8 cellular contexts compared by ENCODE assay signal in genomic region chr5:43482490-43483064, GRCh38. TPM values are rescaled to one million over a fixed set of nuclear protein-coding genes. Genes with fewer than 3 reads are reported as not detected.
A peak's percentile ranks its signal among the peaks of the same experiment; 100 is the strongest.
DNase-seq lines count a peak whose midpoint lies in the region; ATAC-seq and TF ChIP-seq lines count a peak whose summit lies in the region.

No MANE protein-coding gene starts in this region.

- WGBS in adrenal gland, 4 donors = 55 to 57% (median 55%) methylated on average over 5 of the region's 5 CpGs

- peaks cover 18 to 50% (median 21%) of the 10 kb centered on the region in 3 donors for H3K4me1 Mint-ChIP-seq in naive B cell

- no peak for ATAC-seq in naive B cell (ENCODE audit: low read depth in 2 of 2)

- H3K36me3 ChIP-seq in adrenal gland (replicated peaks in 1 of 2) = no peaks in the 10 kb centered on the region

- no peak for TF ChIP-seq CTCF in cardiac fibroblast (IDR thresholded peaks at IDR 0.05; ENCODE audit: low read depth, low read length)
- TF ChIP-seq CTCF in adrenal gland (IDR thresholded peaks at IDR 0.05) = no peak

- H3K27ac Mint-ChIP-seq in naive B cell = peak overlapping the region in 4 of 6 donors; percentile 80 to 100 (median 99)

- H3K27me3 ChIP-seq in adrenal gland = no peaks in the 10 kb centered on the region

- no peaks in the 10 kb centered on the region for H3K9me3 Mint-ChIP-seq in naive B cell

- TF ChIP-seq POLR2A in adrenal gland (IDR thresholded peaks at IDR 0.05) = no peak

- no peaks in the 10 kb centered on the region for H3K9me3 ChIP-seq in adrenal gland (replicated peaks in 1 of 3)

- intact Hi-C loops in adrenal gland (cut with DNase I) = loop anchor here in 1 of 2 donors (5.0 to 10.0 kb wide), 2 partner anchors 168 to 375 kb away; partner anchors contain the start of gene HMGCS1

- H3K27ac ChIP-seq in adrenal gland = peak overlapping the region in 2 of 5 donors; percentile 92 to 97

- DNase-seq in COLO829 (ENCODE audit: low spot score) (peak; percentile 8), LHCN-M2 (ENCODE audit: low read depth) (peak; percentile 22), cardiac fibroblast (ENCODE audit: low read depth in 2 of 2) (peak; percentile 25 to 59), naive B cell (no peak), H4 (ENCODE audit: low spot score) (no peak), adrenal gland (no peak), NAMALWA (ENCODE audit: low spot score) (no peak), dedifferentiated amniotic fluid mesenchymal stem cell (ENCODE audit: extremely low spot score) (no peak)

- H3K4me3 ChIP-seq in cardiac fibroblast (replicated peaks in 1 of 2; ENCODE audit: low read depth in 2 of 2, low read length in 2 of 2) = peak overlapping the region; percentile 78 to 81
- H3K4me3 ChIP-seq in adrenal gland = peak overlapping the region in 1 of 4 donors; percentile 90

- no peaks in the 10 kb centered on the region for H3K36me3 Mint-ChIP-seq in naive B cell

- peaks cover 0 to 21% of the 10 kb centered on the region in 2 donors for H3K4me1 ChIP-seq in adrenal gland (replicated peaks in 1 of 2)

- peak overlapping the region in 7 of 8 donors; percentile 88 to 100 (median 98) for H3K4me3 Mint-ChIP-seq in naive B cell

- H3K27me3 Mint-ChIP-seq in naive B cell = no peaks in the 10 kb centered on the region

RNA-seq across cellular contexts. Expression of gene TMEM267, which starts 1.1 kb away (rescaled TPM):
- total RNA-seq in LHCN-M2 (2014; rRNA removed) (13.7 and 21.1 TPM in 2 replicates), adrenal gland (10 to 100 TPM in 3 of 8 donors, 1 to 10 TPM in 5; 1.5 to 14.0 (median 7.1) TPM)
- 9.7 TPM for polyA plus RNA-seq in LHCN-M2 (2012)
- polyA plus RNA-seq in naive B cell (ENCODE audit: low read depth in 6 of 6) (10 to 100 TPM; 26.6 to 44.0 (median 28.6) TPM), adrenal gland (10 to 100 TPM in 1 of 3 donors, 1 to 10 TPM in 2; 5.9 to 13.6 (median 7.3) TPM)
- total RNA-seq in H4 (2014; rRNA removed; shearing (Covaris generic)) = 16.4 and 17.7 TPM in 2 replicates

RNA-seq across cellular contexts. Expression of gene C5orf34, which starts 32.4 kb away (rescaled TPM):
- total RNA-seq in LHCN-M2 (2014; rRNA removed) (11.0 and 12.4 TPM in 2 replicates), adrenal gland (under 1 TPM in 7 of 8 donors, not detected in 1; 0.34 to 0.96 (median 0.65) TPM)
- polyA plus RNA-seq in LHCN-M2 (2012) = 1.9 TPM
- polyA plus RNA-seq in naive B cell (ENCODE audit: low read depth in 6 of 6) (1 to 10 TPM in 5 of 6 donors, not detected in 1; 1.2 to 3.9 (median 2.5) TPM), adrenal gland (1 to 10 TPM in 2 of 3 donors, under 1 TPM in 1; 0.37 to 1.0 (median 1.0) TPM)
- 14.4 and 15.1 TPM in 2 replicates for total RNA-seq in H4 (2014; rRNA removed; shearing (Covaris generic))

Comparison
In these comparisons a context has a peak if more than half of its experiments do, and no peak if none do; other contexts are left out.
1. DNase-seq: peak in COLO829 (single experiment), LHCN-M2 (single experiment) and cardiac fibroblast (2 of 2); none in naive B cell (single experiment), H4 (single experiment), adrenal gland (0 of 7), NAMALWA (single experiment) and dedifferentiated amniotic fluid mesenchymal stem cell (single experiment).